ENCODE assay signal across 8 cellular contexts in genomic region chr13:52582962-52583361, GRCh38.
A peak's percentile ranks its signal among the peaks of the same experiment; 100 is the strongest.
DNase-seq lines count a peak whose midpoint lies in the region; ATAC-seq and TF ChIP-seq lines count a peak whose summit lies in the region.
"Not testable (repeated sequence)": the region's sequence is repeated elsewhere in the genome, so short reads cannot be mapped to it uniquely, and the experiment has no call there.

No MANE protein-coding gene starts in this region.

- H3K9ac ChIP-seq in MM.1S (ENCODE audit: low read length), result not testable (repeated sequence)

- not testable (repeated sequence) for H3K4me3 Mint-ChIP-seq in stimulated activated naive B cell treated with anti-CD40 and anti-IgM and Interleukin-4, amounts not matched to agents 10 μg/mL and 1 μg/mL and 100 μg/mL, for 72 hours

- not testable (repeated sequence) for H3F3A ChIP-seq in MM.1S (ENCODE audit: insufficient read depth, low read length)

- not testable (repeated sequence) for H2AFZ ChIP-seq in MM.1S (ENCODE audit: low read length)

- H3K27ac Mint-ChIP-seq in stimulated activated naive B cell treated with anti-CD40 and anti-IgM and Interleukin-4, amounts not matched to agents 10 μg/mL and 1 μg/mL and 100 μg/mL, for 72 hours, result not testable (repeated sequence)

- H3K79me2 ChIP-seq in MM.1S (ENCODE audit: low read length), result not testable (repeated sequence)

- not testable (repeated sequence) for H3K4me1 ChIP-seq in MM.1S (ENCODE audit: low read length)

- ATAC-seq in GM18517 (IDR thresholded peaks at IDR 0.05; ENCODE audit: unreplicated experiment), result peak; percentile 82
- ATAC-seq in GM19043 (IDR thresholded peaks at IDR 0.05; ENCODE audit: low read depth, unreplicated experiment), result peak; percentile 97
- peak; percentile 95 for ATAC-seq in GM21423 (IDR thresholded peaks at IDR 0.05; ENCODE audit: unreplicated experiment)
- peak; percentile 70 for ATAC-seq in HG02623 (IDR thresholded peaks at IDR 0.05; ENCODE audit: unreplicated experiment)
- peak; percentile 65 for ATAC-seq in HG03060 (IDR thresholded peaks at IDR 0.05; ENCODE audit: low read depth, unreplicated experiment)
- peak; percentile 89 for ATAC-seq in HG03354 (IDR thresholded peaks at IDR 0.05; ENCODE audit: poor library complexity, severe bottlenecking, unreplicated experiment)
- peak; percentile 65 to 69 for ATAC-seq in stimulated activated naive B cell treated with anti-CD40 and anti-IgM and Interleukin-4, amounts not matched to agents 10 μg/mL and 1 μg/mL and 100 μg/mL, for 72 hours (replicated peaks)

- H3K9me3 ChIP-seq in MM.1S (replicated peaks; ENCODE audit: insufficient read depth, low read length), result not testable (repeated sequence)

- not testable (repeated sequence) for H3K36me3 Mint-ChIP-seq in stimulated activated naive B cell treated with anti-CD40 and anti-IgM and Interleukin-4, amounts not matched to agents 10 μg/mL and 1 μg/mL and 100 μg/mL, for 72 hours

- not testable (repeated sequence) for H3K4me2 ChIP-seq in MM.1S (ENCODE audit: low read depth, low read length)

- H3K27ac ChIP-seq in MM.1S (ENCODE audit: low read length), result not testable (repeated sequence)

- H3K9me2 ChIP-seq in MM.1S (replicated peaks; ENCODE audit: insufficient read depth, low read length), result not testable (repeated sequence)

- not testable (repeated sequence) for H3K4me1 Mint-ChIP-seq in stimulated activated naive B cell treated with anti-CD40 and anti-IgM and Interleukin-4, amounts not matched to agents 10 μg/mL and 1 μg/mL and 100 μg/mL, for 72 hours

- H4K20me1 ChIP-seq in MM.1S (ENCODE audit: insufficient read depth, low read length), result not testable (repeated sequence)

- H3K36me3 ChIP-seq in MM.1S (replicated peaks; ENCODE audit: insufficient read depth, low read length), result not testable (repeated sequence)

- H3K27me3 ChIP-seq in MM.1S (replicated peaks; ENCODE audit: insufficient read depth, low read length), result not testable (repeated sequence)

- not testable (repeated sequence) for TF ChIP-seq CTCF in MM.1S (IDR thresholded peaks at IDR 0.05; ENCODE audit: low read length)

- DNase-seq in MM.1S, result peak; percentile 6
- DNase-seq in stimulated activated naive B cell treated with anti-CD40 and anti-IgM and Interleukin-4, amounts not matched to agents 10 μg/mL and 1 μg/mL and 100 μg/mL, for 72 hours, result not testable (repeated sequence)

- not testable (repeated sequence) for H3K27me3 Mint-ChIP-seq in stimulated activated naive B cell treated with anti-CD40 and anti-IgM and Interleukin-4, amounts not matched to agents 10 μg/mL and 1 μg/mL and 100 μg/mL, for 72 hours

- H3K9me3 Mint-ChIP-seq in stimulated activated naive B cell treated with anti-CD40 and anti-IgM and Interleukin-4, amounts not matched to agents 10 μg/mL and 1 μg/mL and 100 μg/mL, for 72 hours, result not testable (repeated sequence)

- H3K4me3 ChIP-seq in MM.1S (ENCODE audit: low read length), result not testable (repeated sequence)
